1 cellular context compared by ENCODE assay signal in the genomic region with DNA sequence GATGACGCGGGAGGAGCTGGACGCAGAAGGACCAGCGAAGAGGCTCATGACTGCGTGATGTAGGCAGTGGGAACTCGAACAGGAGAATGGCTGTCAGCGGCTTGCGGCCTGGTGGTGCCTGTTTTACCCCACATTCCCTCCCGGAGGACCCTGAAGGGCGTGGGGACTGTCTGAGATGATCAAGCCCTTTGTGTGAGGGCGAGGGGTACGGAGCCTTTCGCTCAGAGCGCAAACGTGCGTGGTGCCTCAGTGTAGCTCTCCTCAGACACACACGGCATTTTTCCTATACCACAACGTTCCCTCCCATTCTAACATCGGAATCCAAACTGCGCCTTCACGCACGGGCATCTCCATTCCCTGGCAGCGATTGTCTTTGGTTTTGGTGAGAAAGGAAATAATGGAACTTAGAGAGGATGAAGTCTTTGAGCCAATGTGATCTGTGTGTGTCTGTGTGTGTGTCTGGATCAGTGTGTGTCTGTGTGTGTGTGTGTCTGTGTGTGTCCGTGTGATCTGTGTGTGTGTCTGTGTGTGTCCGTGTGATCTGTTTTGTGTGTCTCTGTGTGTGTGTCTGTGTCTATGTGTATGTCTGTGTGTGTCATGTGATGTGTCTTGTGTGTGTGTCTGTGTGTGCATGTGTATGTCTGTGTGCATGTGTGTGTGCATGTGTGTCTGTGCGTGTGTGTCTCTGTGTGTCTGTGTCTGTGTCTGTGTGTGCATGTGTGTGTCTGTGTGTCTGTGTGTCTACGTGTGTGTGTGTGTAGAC.
TF ChIP-seq lines count a peak whose summit lies in the region.

No MANE protein-coding gene starts in this region.

TF ChIP-seq in A549, 52 proteins besides CTCF, POLR2A, EP300 and RAD21:
- TF ChIP-seq, protein P1, sequence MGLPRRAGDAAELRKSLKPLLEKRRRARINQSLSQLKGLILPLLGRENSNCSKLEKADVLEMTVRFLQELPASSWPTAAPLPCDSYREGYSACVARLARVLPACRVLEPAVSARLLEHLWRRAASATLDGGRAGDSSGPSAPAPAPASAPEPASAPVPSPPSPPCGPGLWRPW (IDR thresholded peaks at IDR 0.05) = no peak
- TF ChIP-seq ZNF302 (CRISPR knock-in tag; IDR thresholded peaks at IDR 0.05) (no peak), CBX8 (IDR thresholded peaks at IDR 0.05) (no peak), EHMT2 (IDR thresholded peaks at IDR 0.05; ENCODE audit: low read depth) (no peak)
